Comparison of ENCODE assay signal across 16 cellular contexts in genomic region chr6:30780642-30780920, GRCh38. TPM values are rescaled to one million over a fixed set of nuclear protein-coding genes. Genes with fewer than 3 reads are reported as not detected.
A peak's percentile ranks its signal among the peaks of the same experiment; 100 is the strongest.
DNase-seq lines count a peak whose midpoint lies in the region; ATAC-seq and TF ChIP-seq lines count a peak whose summit lies in the region.
"Had no signal": no experiment of that assay in that cellular context is flagged by ENCODE, and none has a peak within 500 bp of the region (broad histone marks: within the 10 kb centered on the region; RNA-seq: fewer than 3 reads in every experiment).

No MANE protein-coding gene starts in this region.

- H3K27me3 Mint-ChIP-seq in MCF 10A (ENCODE audit: insufficient read depth, unreplicated experiment): no peaks in the 10 kb centered on the region
- H3K27me3 Mint-ChIP-seq in naive thymus-derived CD4-positive, alpha-beta T cell: peaks cover 0 to 4% (median 0%) of the 10 kb centered on the region in 5 donors
- no peaks in the 10 kb centered on the region for H3K27me3 Mint-ChIP-seq in activated CD4-positive, alpha-beta memory T cell treated with anti-CD3 and anti-CD28 coated beads for 36 hours

- H3K27me3 ChIP-seq in heart right ventricle (no peaks in the 10 kb centered on the region), upper lobe of right lung (no peaks in the 10 kb centered on the region)
- no peaks in the 10 kb centered on the region for H3K27me3 ChIP-seq in naive thymus-derived CD4-positive, alpha-beta T cell (ENCODE audit: control insufficient read depth in 2 of 2, insufficient read depth in 2 of 2, low read length in 2 of 2)
- H3K27me3 ChIP-seq: SJSA1 had no signal

- 97 to 98% methylated on average over 1 of the region's 1 CpG for WGBS in heart right ventricle, 2 donors

- POLR2A ChIA-PET in MCF 10A (lab: Yijun Ruan, JAX): interaction anchor here (1.0 to 5.8 kb wide), 6 partner anchors 11 to 39 kb away, joined by 3 to 90 read pairs (median 49); partner anchors contain the start of gene IER3
- POLR2A ChIA-PET in naive thymus-derived CD4-positive, alpha-beta T cell (lab: Charles Lee): interaction anchor here (0.5 to 2.5 kb wide), 3 partner anchors 8 to 241 kb away, joined by 4 to 10 read pairs (median 4); no protein-coding TSS in a partner anchor
- POLR2A ChIA-PET in activated CD4-positive, alpha-beta memory T cell treated with anti-CD3 and anti-CD28 coated beads for 36 hours (lab: Charles Lee): interaction anchor here (0.6 kb wide), 1 partner anchor 182 kb away, joined by 3 read pairs; no protein-coding TSS in a partner anchor

- H3K4me3 ChIP-seq in heart right ventricle: no peak overlapping the region
- H3K4me3 ChIP-seq in naive thymus-derived CD4-positive, alpha-beta T cell (ENCODE audit: low read length): no peak overlapping the region
- H3K4me3 ChIP-seq in upper lobe of right lung: no peak overlapping the region
- H3K4me3 ChIP-seq: SJSA1 had no signal

- CTCF ChIA-PET in MCF 10A (lab: Yijun Ruan, JAX): interaction anchor here (4.0 kb wide), 1 partner anchor 40 kb away, joined by 37 read pairs; no protein-coding TSS in a partner anchor
- CTCF ChIA-PET in naive thymus-derived CD4-positive, alpha-beta T cell (lab: Charles Lee): no interaction called here
- CTCF ChIA-PET in activated CD4-positive, alpha-beta memory T cell treated with anti-CD3 and anti-CD28 coated beads for 36 hours (lab: Charles Lee): interaction anchor here (0.6 to 1.0 kb wide), 2 partner anchors 50 to 301 kb away, joined by 3 read pairs; no protein-coding TSS in a partner anchor

- no peaks in the 10 kb centered on the region for H3K9me3 Mint-ChIP-seq in MCF 10A (ENCODE audit: unreplicated experiment)
- H3K9me3 Mint-ChIP-seq in naive thymus-derived CD4-positive, alpha-beta T cell: no peaks in the 10 kb centered on the region
- H3K9me3 Mint-ChIP-seq in activated CD4-positive, alpha-beta memory T cell treated with anti-CD3 and anti-CD28 coated beads for 36 hours: no peaks in the 10 kb centered on the region
- H3K9me3 Mint-ChIP-seq: activated B cell treated with CpG ODN at 0.5 μM for 24 hours had no signal

- H3K27ac Mint-ChIP-seq in MCF 10A (ENCODE audit: low read depth, unreplicated experiment): peak overlapping the region; percentile 91
- peak overlapping the region in 5 of 9 donors; percentile 3 to 76 (median 13) for H3K27ac Mint-ChIP-seq in naive thymus-derived CD4-positive, alpha-beta T cell
- H3K27ac Mint-ChIP-seq in activated CD4-positive, alpha-beta memory T cell treated with anti-CD3 and anti-CD28 coated beads for 36 hours: no peak overlapping the region
- H3K27ac Mint-ChIP-seq: activated B cell treated with CpG ODN at 0.5 μM for 24 hours had no signal

- H3K4me1 ChIP-seq in heart right ventricle (peaks cover 25 to 93% (median 51%) of the 10 kb centered on the region in 9 donors), upper lobe of right lung (peaks cover 53% of the 10 kb centered on the region)
- peaks cover 0 to 17% of the 10 kb centered on the region in 2 donors for H3K4me1 ChIP-seq in naive thymus-derived CD4-positive, alpha-beta T cell (ENCODE audit: control insufficient read depth in 2 of 2, insufficient read depth in 2 of 2, low read length in 2 of 2)

- BruUV-seq in MCF 10A (replicated peaks; lab: Mats Ljungman, UMichigan): no TSS peak

- TF ChIP-seq CTCF in heart right ventricle (IDR thresholded peaks at IDR 0.05) (no peak), MCF 10A (IDR thresholded peaks at IDR 0.05; ENCODE audit: unreplicated experiment) (no peak), upper lobe of right lung (IDR thresholded peaks at IDR 0.05) (no peak)

- H3K36me3 ChIP-seq in heart right ventricle (no peaks in the 10 kb centered on the region), upper lobe of right lung (no peaks in the 10 kb centered on the region)
- H3K36me3 ChIP-seq in naive thymus-derived CD4-positive, alpha-beta T cell (ENCODE audit: control insufficient read depth in 2 of 3, insufficient read depth in 3 of 3, low read length in 3 of 3): no peaks in the 10 kb centered on the region
- H3K36me3 ChIP-seq: SJSA1 had no signal

- no peak for DNase-seq in heart right ventricle
- no peak for DNase-seq in Right ventricle myocardium superior
- DNase-seq in MCF 10A (ENCODE audit: unreplicated experiment): no peak
- no peak for DNase-seq in naive thymus-derived CD4-positive, alpha-beta T cell
- no peak for DNase-seq in upper lobe of right lung
- no peak for DNase-seq in activated CD4-positive, alpha-beta memory T cell treated with anti-CD3 and anti-CD28 coated beads for 36 hours
- DNase-seq: activated B cell treated with CpG ODN at 0.5 μM for 24 hours, DND-41, H7, mesendoderm, NCI-H1436 treated with DMSO at 0.1 percent for 48 hours, NCI-H774 had no signal

- ATAC-seq in heart right ventricle (no peak), Right ventricle myocardium superior (ENCODE audit: poor library complexity) (no peak), upper lobe of right lung (no peak), HG02571 (IDR thresholded peaks at IDR 0.05; ENCODE audit: unreplicated experiment) (no peak), GM21723 (IDR thresholded peaks at IDR 0.05; ENCODE audit: unreplicated experiment) (no peak)
- no peak for ATAC-seq in naive thymus-derived CD4-positive, alpha-beta T cell
- ATAC-seq: sciatic nerve had no signal

- H3K4me1 Mint-ChIP-seq in MCF 10A (ENCODE audit: insufficient read depth, unreplicated experiment): peaks cover 57% of the 10 kb centered on the region
- peaks cover 33 to 66% (median 63%) of the 10 kb centered on the region in 7 donors for H3K4me1 Mint-ChIP-seq in naive thymus-derived CD4-positive, alpha-beta T cell
- peaks cover 24% of the 10 kb centered on the region for H3K4me1 Mint-ChIP-seq in activated CD4-positive, alpha-beta memory T cell treated with anti-CD3 and anti-CD28 coated beads for 36 hours (ENCODE audit: low read depth)

- intact Hi-C loops in heart right ventricle (cut with DNase I): loop anchor here in 4 of 10 donors (2.0 to 5.0 kb wide), 4 partner anchors 28 to 47 kb away; partner anchors contain the start of genes FLOT1 (in 3 of the 4) and IER3 (in 2 of the 4)
- intact Hi-C loops in Right ventricle myocardium superior (cut with DNase I): no loop called here
- intact Hi-C loops in MCF 10A (cut with micrococcal nuclease): no loop called here
- intact Hi-C loops in naive thymus-derived CD4-positive, alpha-beta T cell (cut with micrococcal nuclease): no loop called here
- intact Hi-C loops in upper lobe of right lung (cut with DNase I): no loop called here
- intact Hi-C loops in activated CD4-positive, alpha-beta memory T cell treated with anti-CD3 and anti-CD28 coated beads for 36 hours (cut with micrococcal nuclease): no loop called here

- no peaks in the 10 kb centered on the region for H3K9me3 ChIP-seq in heart right ventricle
- H3K9me3 ChIP-seq in naive thymus-derived CD4-positive, alpha-beta T cell (ENCODE audit: control insufficient read depth in 2 of 3, low read length in 3 of 3): no peaks in the 10 kb centered on the region
- H3K9me3 ChIP-seq in upper lobe of right lung: no peaks in the 10 kb centered on the region
- H3K9me3 ChIP-seq: SJSA1 had no signal

- H3K36me3 Mint-ChIP-seq in MCF 10A (ENCODE audit: insufficient read depth, unreplicated experiment): no peaks in the 10 kb centered on the region
- peaks cover 0 to 5% (median 0%) of the 10 kb centered on the region in 5 donors for H3K36me3 Mint-ChIP-seq in naive thymus-derived CD4-positive, alpha-beta T cell
- H3K36me3 Mint-ChIP-seq in activated CD4-positive, alpha-beta memory T cell treated with anti-CD3 and anti-CD28 coated beads for 36 hours: no peaks in the 10 kb centered on the region

- H3K27ac ChIP-seq in heart right ventricle: peak overlapping the region in 9 of 10 donors; percentile 80 to 97 (median 96)
- no peak overlapping the region for H3K27ac ChIP-seq in naive thymus-derived CD4-positive, alpha-beta T cell (ENCODE audit: low read depth, low read length)
- H3K27ac ChIP-seq in upper lobe of right lung: peak overlapping the region; percentile 86

- H3K4me3 Mint-ChIP-seq in MCF 10A (ENCODE audit: unreplicated experiment): peak overlapping the region; percentile 28
- peak overlapping the region in 1 of 10 donors; percentile 75 for H3K4me3 Mint-ChIP-seq in naive thymus-derived CD4-positive, alpha-beta T cell
- H3K4me3 Mint-ChIP-seq in activated CD4-positive, alpha-beta memory T cell treated with anti-CD3 and anti-CD28 coated beads for 36 hours: no peak overlapping the region
- H3K4me3 Mint-ChIP-seq: activated B cell treated with CpG ODN at 0.5 μM for 24 hours had no signal

RNA-seq across cellular contexts. Expression of gene IER3, which starts 36.2 kb away (rescaled TPM):
- total RNA-seq in heart right ventricle (100 to 1,000 TPM in 6 of 10 donors, 10 to 100 TPM in 4; 15.6 to 309 (median 115) TPM), Right ventricle myocardium superior (11.4 TPM), MCF 10A (2022) (154 and 192 TPM in 2 replicates), upper lobe of right lung (35.4 TPM)
- 10 to 100 TPM; 25.3 to 93.9 TPM for polyA plus RNA-seq in heart right ventricle
- total RNA-seq in naive thymus-derived CD4-positive, alpha-beta T cell: 10 to 100 TPM; 10.8 to 69.9 (median 26.7) TPM
- 1 to 10 TPM; 2.2 to 2.8 TPM for polyA plus RNA-seq in naive thymus-derived CD4-positive, alpha-beta T cell
- total RNA-seq in activated CD4-positive, alpha-beta memory T cell treated with anti-CD3 and anti-CD28 coated beads for 36 hours: 100 to 1,000 TPM; 167 to 171 TPM

RNA-seq across cellular contexts. Expression of gene FLOT1, which starts 38.1 kb away (rescaled TPM):
- total RNA-seq in heart right ventricle (100 to 1,000 TPM; 158 to 280 (median 184) TPM), Right ventricle myocardium superior (207 TPM), MCF 10A (2022) (61.8 and 73.7 TPM in 2 replicates), upper lobe of right lung (175 TPM)
- 100 to 1,000 TPM; 233 to 317 TPM for polyA plus RNA-seq in heart right ventricle
- 100 to 1,000 TPM in 1 of 5 experiments, 10 to 100 TPM in 4; 59.4 to 204 (median 81.3) TPM for total RNA-seq in naive thymus-derived CD4-positive, alpha-beta T cell
- polyA plus RNA-seq in naive thymus-derived CD4-positive, alpha-beta T cell: 100 to 1,000 TPM; 107 to 132 TPM
- total RNA-seq in activated CD4-positive, alpha-beta memory T cell treated with anti-CD3 and anti-CD28 coated beads for 36 hours: 100 to 1,000 TPM; 226 to 231 TPM
